14 cellular contexts compared by ENCODE assay signal in the genomic region with DNA sequence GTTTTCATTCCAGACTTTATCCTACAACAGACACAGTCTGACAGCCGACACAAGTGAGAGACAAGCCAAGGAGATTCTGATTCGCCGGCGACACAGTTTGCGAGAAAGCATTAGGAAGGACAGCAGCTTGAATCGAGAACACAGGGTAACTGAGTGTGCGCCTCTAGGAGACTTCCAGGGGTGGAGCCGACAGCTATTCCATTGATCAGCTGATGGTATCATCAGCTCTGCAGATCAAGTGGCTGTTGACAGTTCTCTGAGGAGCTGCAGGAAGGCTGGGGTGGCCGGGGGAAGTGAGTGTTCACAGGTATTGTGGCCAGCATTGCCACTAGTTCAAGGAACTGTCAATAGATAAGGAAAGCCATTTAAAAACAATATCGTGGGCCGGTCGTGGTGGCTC.
"Had no signal": no experiment of that assay in that cellular context is flagged by ENCODE, and none has a peak within 500 bp of the region (broad histone marks: within the 10 kb centered on the region; RNA-seq: fewer than 3 reads in every experiment).

No MANE protein-coding gene starts in this region.

- H3K27ac ChIP-seq: esophagus squamous epithelium, tibial artery had no signal

- H3K36me3 ChIP-seq: esophagus squamous epithelium, tibial artery had no signal

- H3K9me3 ChIP-seq: esophagus squamous epithelium, tibial artery had no signal

- DNase-seq: activated CD4-positive, alpha-beta memory T cell treated with anti-CD3 and anti-CD28 coated beads for 36 hours; activated CD4-positive, alpha-beta T cell treated with anti-CD3 and anti-CD28 coated beads for 36 hours; activated naive CD4-positive, alpha-beta T cell; activated naive CD8-positive, alpha-beta T cell treated with anti-CD3 and anti-CD28 coated beads for 36 hours; amniotic stem cell; effector CD8-positive, alpha-beta T cell; esophagus squamous epithelium; mammary epithelial cell; nephron progenitor cell; retina; stimulated activated CD4-positive, alpha-beta T cell treated with anti-CD3 and anti-CD28 coated beads, Interleukin-2, amount 100 ng/mL, for 24 hours; stimulated activated naive CD8-positive, alpha-beta T cell treated with anti-CD3 and anti-CD28 coated beads, Interleukin-15, Interleukin-2, amounts not matched to agents 100 U/mL and 50 U/mL, for 24 hours; tibial artery had no signal

- H3K4me1 ChIP-seq: esophagus squamous epithelium, tibial artery had no signal

- ATAC-seq: activated CD4-positive, alpha-beta T cell treated with anti-CD3 and anti-CD28 coated beads for 36 hours; activated T-helper 17 cell treated with anti-CD3 and anti-CD28 coated beads, Interleukin-2, amount 50 U/mL, for 72 hours; stimulated activated naive CD8-positive, alpha-beta T cell treated with anti-CD3 and anti-CD28 coated beads, Interleukin-15, Interleukin-2, amounts not matched to agents 100 U/mL and 50 U/mL, for 24 hours had no signal

- H3K4me3 ChIP-seq: esophagus squamous epithelium, tibial artery had no signal
